13 cellular contexts compared by ENCODE assay signal in the genomic region with DNA sequence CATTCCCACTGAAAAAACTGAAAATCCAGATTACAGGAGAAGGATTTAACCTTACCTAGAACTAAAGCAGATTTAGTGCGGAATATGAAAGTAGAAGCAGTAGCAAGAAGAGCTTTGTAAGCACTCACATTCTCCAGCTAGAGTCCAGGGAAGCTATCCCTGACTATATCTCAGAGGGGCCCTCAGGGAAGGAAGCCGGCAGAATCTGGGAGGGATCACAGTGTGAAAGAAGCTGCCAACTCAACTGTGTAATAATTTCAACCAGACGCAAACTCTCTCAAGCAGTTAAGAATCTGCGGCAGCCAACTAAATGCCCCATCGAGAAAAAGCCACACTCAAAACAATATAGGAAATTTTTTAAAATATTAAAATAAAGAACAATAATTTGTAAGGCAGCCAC.
DNase-seq lines count a peak whose midpoint lies in the region; ATAC-seq and TF ChIP-seq lines count a peak whose summit lies in the region.
"Had no signal": no experiment of that assay in that cellular context is flagged by ENCODE, and none has a peak within 500 bp of the region (broad histone marks: within the 10 kb centered on the region; RNA-seq: fewer than 3 reads in every experiment).

No MANE protein-coding gene starts in this region.

- intact Hi-C loops in vagina (cut with DNase I) = no loop called here

- TF ChIP-seq CTCF in fibroblast of mammary gland (conservative IDR thresholded peaks at IDR 0.05; ENCODE audit: control insufficient read depth, insufficient read depth, low read depth, low read length) (no peak), vagina (IDR thresholded peaks at IDR 0.05) (no peak)

- H3K4me3 ChIP-seq in fibroblast of mammary gland (ENCODE audit: control insufficient read depth, low read depth, low read length) (no peak overlapping the region), muscle layer of duodenum (ENCODE audit: low read depth in 1 of 2, low read length in 2 of 2) (no peak overlapping the region), vagina (no peak overlapping the region)
- H3K4me3 ChIP-seq: Peyer's patch had no signal

- H3K27ac ChIP-seq in muscle layer of duodenum (ENCODE audit: low read length) (peak overlapping the region; percentile 19), vagina (peak overlapping the region; percentile 16)
- H3K27ac ChIP-seq: 22Rv1, Peyer's patch had no signal

- no peak for ATAC-seq in GM18858 (IDR thresholded peaks at IDR 0.05; ENCODE audit: unreplicated experiment)
- ATAC-seq in GM21717 (IDR thresholded peaks at IDR 0.05; ENCODE audit: unreplicated experiment) = no peak

- DNase-seq in NCI-H446 (lab: John Stamatoyannopoulos, UW) (peak; percentile 18 to 48), NCI-H446 treated with DMSO at 0.1 percent for 48 hours (lab: John Stamatoyannopoulos, UW) (no peak), fibroblast of mammary gland (ENCODE audit: low read depth) (peak; percentile 51), vagina (ENCODE audit: extremely low spot score in 2 of 2) (no peak), activated T-cell treated with anti-CD3 and anti-CD28 coated beads for 4 hours (no peak)
- DNase-seq: Calu3, NCI-H1092, Peyer's patch, substantia nigra had no signal

- no peak for TF ChIP-seq POLR2A in vagina (IDR thresholded peaks at IDR 0.05)

- H3K4me1 ChIP-seq in muscle layer of duodenum (ENCODE audit: control insufficient read depth in 1 of 2, insufficient read depth in 2 of 2, low read length in 2 of 2) (no peaks in the 10 kb centered on the region), vagina (peaks cover 9% of the 10 kb centered on the region)
- H3K4me1 ChIP-seq: Peyer's patch had no signal

- H3K9me3 ChIP-seq in muscle layer of duodenum (ENCODE audit: control insufficient read depth in 1 of 2, low read length in 2 of 2) (no peaks in the 10 kb centered on the region), vagina (no peaks in the 10 kb centered on the region)
- H3K9me3 ChIP-seq: Peyer's patch had no signal

- H3K27me3 ChIP-seq in muscle layer of duodenum (ENCODE audit: low read depth, low read length) (no peaks in the 10 kb centered on the region), vagina (no peaks in the 10 kb centered on the region)
- H3K27me3 ChIP-seq: Peyer's patch had no signal

- H3K36me3 ChIP-seq in muscle layer of duodenum (ENCODE audit: control insufficient read depth in 1 of 2, insufficient read depth in 2 of 2, low read length in 2 of 2) = no peaks in the 10 kb centered on the region
- no peaks in the 10 kb centered on the region for H3K36me3 ChIP-seq in vagina
- H3K36me3 ChIP-seq: Peyer's patch had no signal

Comparison
In these comparisons a context has a peak if more than half of its experiments do, and no peak if none do; other contexts are left out.
1. DNase-seq: peak in NCI-H446 (2 of 2) and fibroblast of mammary gland (single experiment); none in NCI-H446 treated with DMSO at 0.1 percent for 48 hours (single experiment), vagina (0 of 2) and activated T-cell treated with anti-CD3 and anti-CD28 coated beads for 4 hours (single experiment).